8 cellular contexts compared by ENCODE assay signal in the genomic region with DNA sequence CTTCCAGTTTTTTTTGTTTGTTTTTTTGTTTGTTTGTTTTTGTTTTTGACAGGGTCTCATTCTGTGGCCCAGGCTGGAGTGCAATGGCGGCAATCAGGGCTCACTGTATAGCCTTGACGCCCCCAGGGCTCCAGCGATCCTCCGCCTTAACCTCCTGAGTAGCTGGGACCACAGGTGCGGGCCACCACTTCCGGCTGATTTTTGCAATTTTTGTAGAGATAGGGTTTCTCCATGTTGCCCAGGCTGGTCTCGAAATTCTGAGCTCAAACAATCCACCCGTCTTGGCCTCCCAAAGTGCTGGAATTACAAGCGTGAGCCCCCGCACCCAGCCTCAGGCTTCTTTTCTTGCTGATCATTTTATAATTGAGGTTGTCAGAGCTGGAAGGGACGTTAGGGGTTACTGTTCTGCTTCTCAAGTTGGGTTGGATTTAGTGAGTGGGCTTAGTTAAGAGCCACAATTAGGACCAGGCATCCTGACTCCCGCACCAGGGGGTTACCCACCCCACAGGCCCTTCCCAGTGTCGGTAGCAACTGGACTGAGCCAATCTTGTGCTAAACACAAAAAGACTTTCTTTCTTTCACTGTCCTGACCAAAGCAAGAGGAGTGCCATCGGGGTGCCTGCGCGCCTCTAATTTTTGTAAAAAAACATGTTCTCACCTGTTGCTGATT. TPM values are rescaled to one million over a fixed set of nuclear protein-coding genes. Genes with fewer than 3 reads are reported as not detected.
DNase-seq lines count a peak whose midpoint lies in the region; ATAC-seq and TF ChIP-seq lines count a peak whose summit lies in the region.

No MANE protein-coding gene starts in this region.

- H3K36me3 ChIP-seq in Panc1 (ENCODE audit: control insufficient read depth, insufficient read depth, low read length) (no peaks in the 10 kb centered on the region), fibroblast of lung (ENCODE audit: control insufficient read depth, insufficient read depth, low read length) (no peaks in the 10 kb centered on the region)

- no peaks in the 10 kb centered on the region for H3K9me3 ChIP-seq in Panc1 (ENCODE audit: control insufficient read depth, insufficient read depth, low read depth, low read length)
- no peaks in the 10 kb centered on the region for H3K9me3 ChIP-seq in fibroblast of lung (ENCODE audit: control insufficient read depth, insufficient read depth, low read depth, low read length)

- BruUV-seq in Panc1 (replicated peaks; lab: Mats Ljungman, UMichigan), result no TSS peak

- no peaks in the 10 kb centered on the region for H3K27me3 ChIP-seq in Panc1 (ENCODE audit: control insufficient read depth, insufficient read depth, low read length)
- peaks cover 18% of the 10 kb centered on the region for H3K27me3 ChIP-seq in fibroblast of lung (ENCODE audit: control insufficient read depth, insufficient read depth, low read length)

- peak overlapping the region; percentile 77 for H3K27ac ChIP-seq in Panc1 (ENCODE audit: low read length)
- no peak overlapping the region for H3K27ac ChIP-seq in fibroblast of lung (ENCODE audit: insufficient read depth, low read length)

- peak overlapping the region; percentile 14 for H2AFZ ChIP-seq in fibroblast of lung (ENCODE audit: low read length)

- H3K4me1 ChIP-seq in Panc1 (ENCODE audit: control insufficient read depth, insufficient read depth, low read length), result peaks cover 3% of the 10 kb centered on the region
- no peaks in the 10 kb centered on the region for H3K4me1 ChIP-seq in fibroblast of lung (ENCODE audit: control insufficient read depth, extremely low read depth, insufficient read depth, low read length)

- ATAC-seq in GM21529 (IDR thresholded peaks at IDR 0.05; ENCODE audit: unreplicated experiment), result peak; percentile 34
- peak; percentile 28 for ATAC-seq in Panc1
- ATAC-seq in stimulated activated naive B cell treated with anti-CD40 and anti-IgM and Interleukin-4, amounts not matched to agents 10 μg/mL and 1 μg/mL and 100 μg/mL, for 72 hours (replicated peaks), result peak in 1 of 2 donors; percentile 4

- H4K20me1 ChIP-seq in fibroblast of lung (ENCODE audit: control insufficient read depth, extremely low read depth, insufficient read depth, low read length), result no peaks in the 10 kb centered on the region

- intact Hi-C loops in Panc1 (cut with micrococcal nuclease; ENCODE audit: unreplicated experiment), result loop anchor here (5.0 kb wide), 2 partner anchors 70 to 310 kb away; partner anchors contain the start of gene ZKSCAN8

- DNase-seq in AG09309 (ENCODE audit: low read depth) (no peak), Panc1 (ENCODE audit: low read depth, low spot score) (no peak), fibroblast of lung (ENCODE audit: low read depth in 2 of 2) (peak in 1 of 2 donors; percentile 2), GF-D8 (lab: John Stamatoyannopoulos, UW) (no peak), kidney glomerular epithelial cell (lab: John Stamatoyannopoulos, UW) (no peak)
- DNase-seq in stimulated activated naive B cell treated with anti-CD40 and anti-IgM and Interleukin-4, amounts not matched to agents 10 μg/mL and 1 μg/mL and 100 μg/mL, for 72 hours, result no peak
- DNase-seq in stimulated activated CD4-positive, alpha-beta T cell treated with anti-CD3 and anti-CD28 coated beads, Interleukin-2, amount 100 ng/mL, for 24 hours, result no peak

- H3K4me1 Mint-ChIP-seq in stimulated activated naive B cell treated with anti-CD40 and anti-IgM and Interleukin-4, amounts not matched to agents 10 μg/mL and 1 μg/mL and 100 μg/mL, for 72 hours, result peaks cover 25 to 35% of the 10 kb centered on the region in 2 donors

- H3K9me3 Mint-ChIP-seq in stimulated activated naive B cell treated with anti-CD40 and anti-IgM and Interleukin-4, amounts not matched to agents 10 μg/mL and 1 μg/mL and 100 μg/mL, for 72 hours, result peaks cover 0 to 5% of the 10 kb centered on the region in 2 donors

- H3K27ac Mint-ChIP-seq in stimulated activated naive B cell treated with anti-CD40 and anti-IgM and Interleukin-4, amounts not matched to agents 10 μg/mL and 1 μg/mL and 100 μg/mL, for 72 hours, result peak overlapping the region; percentile 37

- no peaks in the 10 kb centered on the region for H3K79me2 ChIP-seq in fibroblast of lung (ENCODE audit: control insufficient read depth, insufficient read depth, low read length)

- peaks cover 66 to 84% of the 10 kb centered on the region in 2 donors for H3K27me3 Mint-ChIP-seq in stimulated activated naive B cell treated with anti-CD40 and anti-IgM and Interleukin-4, amounts not matched to agents 10 μg/mL and 1 μg/mL and 100 μg/mL, for 72 hours

- peak overlapping the region; percentile 51; the same call in 1 of the 2 replicates for H3K4me3 ChIP-seq in AG09309 (ENCODE audit: control insufficient read depth, low read depth, low read length)
- H3K4me3 ChIP-seq in Panc1 (ENCODE audit: low read depth in 2 of 2, low read length in 2 of 2), result peak overlapping the region; percentile 65 to 80
- H3K4me3 ChIP-seq in fibroblast of lung (replicated peaks in 1 of 4; ENCODE audit: control extremely low read depth in 1 of 4, insufficient read depth in 1 of 4, low read depth in 3 of 4, low read length in 4 of 4), result peak overlapping the region; percentile 47 to 70 (median 59)

- peaks cover 0 to 3% of the 10 kb centered on the region in 2 donors for H3K36me3 Mint-ChIP-seq in stimulated activated naive B cell treated with anti-CD40 and anti-IgM and Interleukin-4, amounts not matched to agents 10 μg/mL and 1 μg/mL and 100 μg/mL, for 72 hours

- H3K9ac ChIP-seq in fibroblast of lung (ENCODE audit: insufficient read depth, low read length), result no peak overlapping the region

- H3K4me2 ChIP-seq in fibroblast of lung (ENCODE audit: extremely low read depth, insufficient read depth, low read length), result peak overlapping the region; percentile 92

- peak overlapping the region; percentile 79 to 82 for H3K4me3 Mint-ChIP-seq in stimulated activated naive B cell treated with anti-CD40 and anti-IgM and Interleukin-4, amounts not matched to agents 10 μg/mL and 1 μg/mL and 100 μg/mL, for 72 hours

- in situ Hi-C loops in Panc1 (cut with HindIII; ENCODE audit: low pct_unique_long_range_greater_than_20kb, low sequenced_read_pairs), result no loop called here

- POLR2A ChIA-PET in Panc1 (lab: Charles Lee), result no interaction called here

- TF ChIP-seq CTCF in AG09309 (IDR thresholded peaks at IDR 0.05; ENCODE audit: control insufficient read depth, insufficient read depth, low read depth, low read length, missing control alignments), result no peak
- TF ChIP-seq CTCF in Panc1 (IDR thresholded peaks at IDR 0.05), result no peak
- TF ChIP-seq CTCF in fibroblast of lung (conservative IDR thresholded peaks at IDR 0.05 in 1 of 2, IDR thresholded peaks at IDR 0.05 in 1 of 2; ENCODE audit: low read depth in 1 of 2, low read length in 2 of 2), result no peak

- CTCF ChIA-PET in Panc1 (lab: Charles Lee), result no interaction called here

RNA-seq across cellular contexts. Expression of gene ZSCAN9, which starts 13.1 kb away (rescaled TPM):
- 14.4 TPM for total RNA-seq in Panc1 (2021; ENCODE audit: unreplicated experiment)
- 8.0 TPM for polyA plus RNA-seq in Panc1 (2012; ENCODE audit: insufficient read length)
- total RNA-seq in fibroblast of lung, result 9.5 and 11.6 TPM in 2 replicates
- 10.3 and 11.3 TPM in 2 replicates for polyA plus RNA-seq in fibroblast of lung
- polyA plus RNA-seq in fibroblast of lung (2012), result 6.4 TPM in 2 replicates
- 3.7 and 11.9 TPM in 2 replicates for polyA minus RNA-seq in fibroblast of lung (ENCODE audit: low replicate concordance)

RNA-seq across cellular contexts. Expression of gene ZKSCAN4, which starts 40.1 kb away (rescaled TPM):
- total RNA-seq in Panc1 (2021; ENCODE audit: unreplicated experiment) (4.4 TPM), fibroblast of lung (6.9 and 7.3 TPM in 2 replicates)
- 2.6 TPM for polyA plus RNA-seq in Panc1 (2012; ENCODE audit: insufficient read length)
- 3.0 and 4.4 TPM in 2 replicates for polyA plus RNA-seq in fibroblast of lung
- polyA plus RNA-seq in fibroblast of lung (2012), result 2.5 and 3.4 TPM in 2 replicates
- 0.30 and 1.0 TPM in 2 replicates for polyA minus RNA-seq in fibroblast of lung (ENCODE audit: low replicate concordance)

RNA-seq across cellular contexts. Expression of gene NKAPL, which starts 47.1 kb away (rescaled TPM):
- not detected for total RNA-seq in Panc1 (2021; ENCODE audit: unreplicated experiment)
- polyA plus RNA-seq in Panc1 (2012; ENCODE audit: insufficient read length), result not detected
- total RNA-seq in fibroblast of lung, result 2.8 and 3.3 TPM in 2 replicates
- polyA plus RNA-seq in fibroblast of lung, result 1.2 and 1.4 TPM in 2 replicates
- polyA plus RNA-seq in fibroblast of lung (2012), result 1.2 and 1.6 TPM in 2 replicates
- polyA minus RNA-seq in fibroblast of lung (ENCODE audit: low replicate concordance), result not detected in 2 replicates

RNA-seq across cellular contexts. Expression of gene ZSCAN26, which starts 55.0 kb away (rescaled TPM):
- total RNA-seq in Panc1 (2021; ENCODE audit: unreplicated experiment) (6.6 TPM), fibroblast of lung (21.6 and 23.9 TPM in 2 replicates)
- 5.9 TPM for polyA plus RNA-seq in Panc1 (2012; ENCODE audit: insufficient read length)
- 12.7 and 16.6 TPM in 2 replicates for polyA plus RNA-seq in fibroblast of lung
- 6.2 and 7.6 TPM in 2 replicates for polyA plus RNA-seq in fibroblast of lung (2012)
- 0.52 and 10.8 TPM in 2 replicates for polyA minus RNA-seq in fibroblast of lung (ENCODE audit: low replicate concordance)
